Comparison of ENCODE assay signal across 12 cellular contexts in genomic region chrX:19630228-19630627, GRCh38.
A peak's percentile ranks its signal among the peaks of the same experiment; 100 is the strongest.
DNase-seq lines count a peak whose midpoint lies in the region; ATAC-seq and TF ChIP-seq lines count a peak whose summit lies in the region.
"Had no signal": no experiment of that assay in that cellular context is flagged by ENCODE, and none has a peak within 500 bp of the region (broad histone marks: within the 10 kb centered on the region; RNA-seq: fewer than 3 reads in every experiment).

No MANE protein-coding gene starts in this region.

- no peak for DNase-seq in activated CD4-positive, alpha-beta T cell treated with anti-CD3 and anti-CD28 coated beads, Interleukin-2, amount 10 ng/mL, durations not matched to agents 7 days and 5 days
- DNase-seq in activated CD4-positive, alpha-beta T cell treated with anti-CD3 and anti-CD28 coated beads for 4 hours = no peak
- no peak for DNase-seq in T-helper 2 cell treated with Interferon-gamma antibody and Interleukin-4, amounts not matched to agents 5 μg/mL and 100 μg/mL, for 36 hours (ENCODE audit: low spot score)
- DNase-seq in SW 1271 (lab: John Stamatoyannopoulos, UW) = no peak
- no peak for DNase-seq in NCI-H1092 (lab: John Stamatoyannopoulos, UW)
- no peak for DNase-seq in medulla oblongata (ENCODE audit: extremely low spot score)
- DNase-seq: left cardiac atrium; NCI-H187 treated with DMSO at 0.1 percent for 48 hours; occipital lobe; stimulated activated naive CD4-positive, alpha-beta T cell had no signal

- peaks cover 52% of the 10 kb centered on the region for H3K4me1 Mint-ChIP-seq in activated CD4-positive, alpha-beta T cell treated with anti-CD3 and anti-CD28 coated beads, Interleukin-2, amount 10 ng/mL, durations not matched to agents 7 days and 5 days
- peaks cover 39% of the 10 kb centered on the region for H3K4me1 Mint-ChIP-seq in T-helper 2 cell treated with Interferon-gamma antibody and Interleukin-4, amounts not matched to agents 5 μg/mL and 100 μg/mL, for 36 hours (ENCODE audit: low read depth)
- H3K4me1 Mint-ChIP-seq in nephron = peaks cover 5% of the 10 kb centered on the region

- H3K27ac Mint-ChIP-seq in activated CD4-positive, alpha-beta T cell treated with anti-CD3 and anti-CD28 coated beads, Interleukin-2, amount 10 ng/mL, durations not matched to agents 7 days and 5 days = peak overlapping the region; percentile 33
- peak overlapping the region; percentile 79 for H3K27ac Mint-ChIP-seq in T-helper 2 cell treated with Interferon-gamma antibody and Interleukin-4, amounts not matched to agents 5 μg/mL and 100 μg/mL, for 36 hours
- peak overlapping the region in 2 of 3 experiments; percentile 25 to 34 for H3K27ac Mint-ChIP-seq in nephron

- ATAC-seq in GM21529 (IDR thresholded peaks at IDR 0.05; ENCODE audit: unreplicated experiment) = peak; percentile 54
- ATAC-seq: left cardiac atrium had no signal

- CTCF ChIA-PET in activated CD4-positive, alpha-beta T cell treated with anti-CD3 and anti-CD28 coated beads, Interleukin-2, amount 10 ng/mL, durations not matched to agents 7 days and 5 days (lab: Charles Lee) = interaction anchor here (0.6 kb wide), 1 partner anchor 53 kb away, joined by 3 read pairs; no protein-coding TSS in a partner anchor

- peaks cover 34% of the 10 kb centered on the region for H3K36me3 Mint-ChIP-seq in activated CD4-positive, alpha-beta T cell treated with anti-CD3 and anti-CD28 coated beads, Interleukin-2, amount 10 ng/mL, durations not matched to agents 7 days and 5 days (ENCODE audit: low read depth)
- peaks cover 19% of the 10 kb centered on the region for H3K36me3 Mint-ChIP-seq in T-helper 2 cell treated with Interferon-gamma antibody and Interleukin-4, amounts not matched to agents 5 μg/mL and 100 μg/mL, for 36 hours (ENCODE audit: low read depth)
- H3K36me3 Mint-ChIP-seq in nephron (ENCODE audit: low read depth) = no peaks in the 10 kb centered on the region

- TF ChIP-seq CTCF in nephron (IDR thresholded peaks at IDR 0.05; ENCODE audit: unreplicated experiment in 3 of 3) = no peak

- H3K9me3 Mint-ChIP-seq in activated CD4-positive, alpha-beta T cell treated with anti-CD3 and anti-CD28 coated beads, Interleukin-2, amount 10 ng/mL, durations not matched to agents 7 days and 5 days = no peaks in the 10 kb centered on the region
- H3K9me3 Mint-ChIP-seq in T-helper 2 cell treated with Interferon-gamma antibody and Interleukin-4, amounts not matched to agents 5 μg/mL and 100 μg/mL, for 36 hours = no peaks in the 10 kb centered on the region
- peaks cover 8% of the 10 kb centered on the region for H3K9me3 Mint-ChIP-seq in nephron

- H3K27me3 Mint-ChIP-seq in activated CD4-positive, alpha-beta T cell treated with anti-CD3 and anti-CD28 coated beads, Interleukin-2, amount 10 ng/mL, durations not matched to agents 7 days and 5 days = no peaks in the 10 kb centered on the region
- H3K27me3 Mint-ChIP-seq in T-helper 2 cell treated with Interferon-gamma antibody and Interleukin-4, amounts not matched to agents 5 μg/mL and 100 μg/mL, for 36 hours (ENCODE audit: low read depth) = no peaks in the 10 kb centered on the region
- peaks cover 3% of the 10 kb centered on the region for H3K27me3 Mint-ChIP-seq in nephron (ENCODE audit: low read depth)

- H3K4me3 Mint-ChIP-seq in activated CD4-positive, alpha-beta T cell treated with anti-CD3 and anti-CD28 coated beads, Interleukin-2, amount 10 ng/mL, durations not matched to agents 7 days and 5 days = no peak overlapping the region
- H3K4me3 Mint-ChIP-seq in T-helper 2 cell treated with Interferon-gamma antibody and Interleukin-4, amounts not matched to agents 5 μg/mL and 100 μg/mL, for 36 hours = no peak overlapping the region
- no peak overlapping the region for H3K4me3 Mint-ChIP-seq in nephron

- POLR2A ChIA-PET in activated CD4-positive, alpha-beta T cell treated with anti-CD3 and anti-CD28 coated beads, Interleukin-2, amount 10 ng/mL, durations not matched to agents 7 days and 5 days (lab: Charles Lee) = no interaction called here
